Comparison of ENCODE assay signal across 16 cellular contexts in the genomic region with DNA sequence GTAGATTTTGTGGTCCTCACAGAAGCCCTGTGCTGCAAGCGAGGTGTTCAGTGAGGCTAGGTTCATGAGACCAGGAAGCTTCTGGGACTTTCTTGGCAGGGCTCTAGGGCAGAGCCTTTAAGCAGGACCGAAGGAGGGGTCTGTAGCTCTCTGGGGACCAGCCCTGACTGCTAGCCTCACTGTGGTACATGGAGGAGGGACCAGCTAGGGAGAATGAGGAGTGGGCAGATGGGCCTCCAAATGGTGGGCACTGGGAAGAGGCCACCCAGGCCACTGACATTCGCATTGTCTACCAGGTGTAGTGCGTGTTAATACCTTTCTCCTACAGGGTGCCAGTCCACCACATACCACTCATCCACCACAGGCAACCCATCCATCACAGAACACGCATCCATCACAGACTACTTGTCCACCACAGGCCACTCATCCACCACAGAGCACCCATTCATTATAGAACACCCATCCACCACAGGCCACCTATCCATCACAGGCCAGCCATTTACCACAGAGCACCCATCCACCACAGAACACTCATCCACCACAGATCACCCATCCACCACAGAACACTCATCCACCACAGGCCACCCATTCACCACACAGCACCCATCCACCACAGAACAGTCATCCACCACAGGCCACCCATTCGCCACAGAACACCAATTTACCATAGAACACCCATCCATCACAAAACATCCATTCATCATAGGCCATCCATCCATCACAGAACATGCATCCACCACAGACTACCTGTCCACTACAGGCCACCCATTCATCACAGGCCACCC. TPM values are rescaled to one million over a fixed set of nuclear protein-coding genes. Genes with fewer than 3 reads are reported as not detected.
"Had no signal": no experiment of that assay in that cellular context is flagged by ENCODE, and none has a peak within 500 bp of the region (broad histone marks: within the 10 kb centered on the region; RNA-seq: fewer than 3 reads in every experiment).

No MANE protein-coding gene starts in this region.

- H3K9me3 ChIP-seq: ascending aorta, breast epithelium, gastrocnemius medialis had no signal

- H3K27ac ChIP-seq: ascending aorta, breast epithelium, coronary artery, gastrocnemius medialis had no signal

- FAIRE-seq: endometrium, keratinocyte had no signal

- H3K4me3 Mint-ChIP-seq: nephron progenitor cell, T-cell had no signal

- H3K36me3 ChIP-seq: ascending aorta, breast epithelium, gastrocnemius medialis had no signal

- DNase-seq: activated CD4-positive, alpha-beta T cell treated with anti-CD3 and anti-CD28 coated beads, Interleukin-2, amount 50 U/mL, for 1 hour; activated CD4-positive, CD25-positive, alpha-beta regulatory T cell; activated naive CD4-positive, alpha-beta T cell treated with Interleukin-2 at 50 U/mL for 16 hours; erythroblast; gastrocnemius medialis; nephron progenitor cell; retina; stimulated activated CD4-positive, alpha-beta T cell treated with anti-CD3 and anti-CD28 coated beads, Interleukin-2, amount 100 ng/mL, for 48 hours; T-cell had no signal

- H3K4me1 Mint-ChIP-seq: T-cell had no signal

- H3K36me3 Mint-ChIP-seq: T-cell had no signal

- H3K9me3 Mint-ChIP-seq: nephron progenitor cell, T-cell had no signal

- H3K4me3 ChIP-seq: ascending aorta, breast epithelium, coronary artery, gastrocnemius medialis, lung had no signal

- H3K27me3 ChIP-seq: ascending aorta, breast epithelium, gastrocnemius medialis had no signal

- H3K4me1 ChIP-seq: ascending aorta, breast epithelium, gastrocnemius medialis had no signal

- H3K27ac Mint-ChIP-seq: T-cell had no signal

RNA-seq across cellular contexts. Expression of gene ZNF488, which starts 31.6 kb away (rescaled TPM):
- total RNA-seq: ascending aorta, gastrocnemius medialis, posterior vena cava, T-cell had no signal
